ENCODE assay signal across 18 cellular contexts in the genomic region with DNA sequence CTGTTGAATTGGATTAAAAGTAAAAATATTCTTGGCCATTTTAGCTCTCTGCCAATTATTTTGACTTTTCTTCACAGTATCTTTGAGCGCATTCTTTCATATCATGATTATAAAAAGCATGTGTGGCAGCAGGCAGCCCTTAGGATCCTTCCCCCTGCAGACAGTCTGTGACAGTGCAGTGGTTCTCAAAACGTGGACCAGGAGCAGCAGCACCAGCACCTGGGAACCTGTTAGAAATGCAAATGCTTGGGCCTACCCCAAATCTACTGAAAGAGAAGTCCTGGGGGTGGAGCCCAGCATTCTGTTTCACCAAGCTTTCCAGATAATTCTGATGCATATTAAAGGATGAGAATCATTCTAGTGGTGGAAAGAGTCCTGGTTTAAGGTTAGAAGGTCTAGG.
DNase-seq lines count a peak whose midpoint lies in the region; ATAC-seq, FAIRE-seq and TF ChIP-seq lines count a peak whose summit lies in the region.
"Had no signal": no experiment of that assay in that cellular context is flagged by ENCODE, and none has a peak within 500 bp of the region (broad histone marks: within the 10 kb centered on the region; RNA-seq: fewer than 3 reads in every experiment).

No MANE protein-coding gene starts in this region.

- H2BK12ac ChIP-seq in H9 (ENCODE audit: insufficient read length, low read depth, low read length), result no peak overlapping the region
- H2BK12ac ChIP-seq in H1 (ENCODE audit: low read depth, low read length), result no peak overlapping the region

- intact Hi-C loops in HepG2 (cut with micrococcal nuclease; ENCODE audit: unreplicated experiment), result no loop called here
- intact Hi-C loops in right lobe of liver (cut with DNase I), result no loop called here
- intact Hi-C loops in ascending aorta (cut with DNase I), result no loop called here

- no peak overlapping the region for H2AK5ac ChIP-seq in H9 (ENCODE audit: insufficient read length, low read length)
- no peak overlapping the region for H2AK5ac ChIP-seq in H1 (ENCODE audit: low read depth, low read length)

- H3K23ac ChIP-seq in H9 (ENCODE audit: insufficient read length, low read depth, low read length), result no peak overlapping the region
- no peak overlapping the region for H3K23ac ChIP-seq in H1 (ENCODE audit: insufficient read length)

- H3K79me1 ChIP-seq in H9 (ENCODE audit: insufficient read depth, low read depth, low read length, poor library complexity, severe bottlenecking), result no peaks in the 10 kb centered on the region
- H3K79me1 ChIP-seq in H1 (ENCODE audit: low read depth, low read length), result no peaks in the 10 kb centered on the region

- no peak overlapping the region for H3T11ph ChIP-seq in H9 (ENCODE audit: low read length)

- H3K4ac ChIP-seq in H9 (ENCODE audit: low read depth, low read length), result no peak overlapping the region
- no peak overlapping the region for H3K4ac ChIP-seq in H1 (replicated peaks; ENCODE audit: insufficient read length, low read depth, low read length)

- H3K4me2 ChIP-seq in HepG2 (ENCODE audit: low read depth, low read length) (no peak overlapping the region), H9 (ENCODE audit: insufficient read depth, insufficient read length, low read length) (no peak overlapping the region), H1 (ENCODE audit: insufficient read depth in 1 of 2, low read depth in 2 of 2, low read length in 2 of 2) (no peak overlapping the region)
- H3K4me2 ChIP-seq: KMS-11 had no signal

- no peaks in the 10 kb centered on the region for H3K27me3 ChIP-seq in HepG2 (ENCODE audit: control insufficient read depth in 1 of 2, insufficient read depth in 2 of 2, low read length in 2 of 2)
- no peaks in the 10 kb centered on the region for H3K27me3 ChIP-seq in right lobe of liver
- H3K27me3 ChIP-seq in H9 (ENCODE audit: insufficient read depth, low read length), result no peaks in the 10 kb centered on the region
- no peaks in the 10 kb centered on the region for H3K27me3 ChIP-seq in H1 (replicated peaks in 1 of 4; ENCODE audit: control insufficient read depth in 3 of 4, extremely low read depth in 1 of 4, insufficient read depth in 3 of 4, low read length in 3 of 4)
- H3K27me3 ChIP-seq in ascending aorta, result no peaks in the 10 kb centered on the region
- H3K27me3 ChIP-seq: BE2C had no signal

- no peak overlapping the region for H2BK20ac ChIP-seq in H9 (ENCODE audit: low read depth, low read length, poor library complexity, severe bottlenecking)
- no peak overlapping the region for H2BK20ac ChIP-seq in H1 (ENCODE audit: low read length)

- H3K14ac ChIP-seq in H9 (ENCODE audit: insufficient read depth, low read length) (no peak overlapping the region), H1 (ENCODE audit: insufficient read length) (no peak overlapping the region)

- H3K27ac ChIP-seq in HepG2 (ENCODE audit: extremely low read length, insufficient read depth, low read length) (no peak overlapping the region), right lobe of liver (no peak overlapping the region), H9 (ENCODE audit: insufficient read length, low read depth, low read length) (no peak overlapping the region), H1 (ENCODE audit: low read depth, low read length) (no peak overlapping the region), ascending aorta (no peak overlapping the region)
- H3K27ac ChIP-seq: GM23248, KMS-11 had no signal

- H2AFZ ChIP-seq in HepG2 (ENCODE audit: low read length) (no peak overlapping the region), H9 (ENCODE audit: low read length) (no peak overlapping the region), H1 (ENCODE audit: low read length) (no peak overlapping the region)
- H2AFZ ChIP-seq: GM23248 had no signal

- H3K9ac ChIP-seq in HepG2 (ENCODE audit: insufficient read depth, low read depth, low read length) (no peak overlapping the region), H9 (ENCODE audit: extremely low read depth, insufficient read length, low read length) (no peak overlapping the region), H1 (replicated peaks in 1 of 4; ENCODE audit: extremely low read depth in 1 of 4, low read depth in 3 of 4, low read length in 3 of 4) (no peak overlapping the region)
- H3K9ac ChIP-seq: GM23248, KMS-11 had no signal

- no peak for TF ChIP-seq RAD21 in HepG2 (CRISPR knock-in tag; IDR thresholded peaks at IDR 0.05)
- no peak; a peak in 1 of 4 replicates for TF ChIP-seq RAD21 in H1 (IDR thresholded peaks at IDR 0.05 in 1 of 2, conservative IDR thresholded peaks at IDR 0.05 in 1 of 2; ENCODE audit: low read depth in 2 of 2, low read length in 2 of 2)

- POLR2A ChIA-PET in HepG2 (lab: Yijun Ruan, JAX) (no interaction called here), H1 (lab: Charles Lee; ENCODE audit: partially characterized antibody) (interaction anchor here (1.8 to 3.3 kb wide), 2 partner anchors 12 to 20 kb away, joined by 6 to 11 read pairs; no protein-coding TSS in a partner anchor)

- ATAC-seq in HepG2 (no peak), right lobe of liver (no peak), memory B cell (ENCODE audit: low read depth) (peak; percentile 26), HG03354 (IDR thresholded peaks at IDR 0.05; ENCODE audit: poor library complexity, severe bottlenecking, unreplicated experiment) (no peak)
- ATAC-seq: GM12878 had no signal

- H2BK15ac ChIP-seq in H9 (ENCODE audit: low read depth, low read length), result no peak overlapping the region
- H2BK15ac ChIP-seq in H1 (ENCODE audit: low read length), result no peak overlapping the region

- H3K27ac Mint-ChIP-seq in H9, result no peak overlapping the region
- H3K27ac Mint-ChIP-seq in memory B cell, result no peak overlapping the region
- H3K27ac Mint-ChIP-seq: CD4-positive, alpha-beta T cell had no signal

- H4K91ac ChIP-seq in H9 (ENCODE audit: insufficient read length, low read depth, low read length), result no peak overlapping the region
- H4K91ac ChIP-seq in H1 (replicated peaks; ENCODE audit: insufficient read length, low read length), result no peak overlapping the region

- no TSS peak for BruUV-seq in HepG2 (replicated peaks; lab: Mats Ljungman, UMichigan)

- H3K4me1 ChIP-seq in HepG2 (ENCODE audit: insufficient read depth, low read length) (peaks cover 28% of the 10 kb centered on the region), right lobe of liver (peaks cover 0 to 21% (median 5%) of the 10 kb centered on the region in 4 donors), H9 (ENCODE audit: insufficient read depth, low read length) (peaks cover 4% of the 10 kb centered on the region; the same call in 1 of the 2 replicates), H1 (replicated peaks in 1 of 4; ENCODE audit: control insufficient read depth in 3 of 4, insufficient read depth in 4 of 4, low read length in 3 of 4) (peaks cover 0 to 6% (median 0%) of the 10 kb centered on the region in 4 experiments; a peak in 3 of 7 replicates), ascending aorta (peaks cover 0 to 2% of the 10 kb centered on the region in 2 donors)
- H3K4me1 ChIP-seq: BE2C had no signal

- TF ChIP-seq CTCF in HepG2 (CRISPR knock-in tag; IDR thresholded peaks at IDR 0.05) (no peak), right lobe of liver (IDR thresholded peaks at IDR 0.05) (no peak), H9 (conservative IDR thresholded peaks at IDR 0.05) (peak; percentile 22; the same call in 1 of the 3 replicates), H1 (IDR thresholded peaks at IDR 0.05; ENCODE audit: control extremely low read depth in 1 of 3, insufficient read depth in 1 of 3, low read depth in 1 of 3, low read length in 3 of 3) (no peak), ascending aorta (IDR thresholded peaks at IDR 0.05) (no peak)

- H3K36me3 ChIP-seq in HepG2 (replicated peaks in 1 of 2; ENCODE audit: control insufficient read depth in 1 of 2, insufficient read depth in 2 of 2, low read length in 2 of 2) (no peaks in the 10 kb centered on the region), right lobe of liver (no peaks in the 10 kb centered on the region), H1 (ENCODE audit: control insufficient read depth in 2 of 4, insufficient read depth in 4 of 4, low read length in 3 of 4) (no peaks in the 10 kb centered on the region), ascending aorta (no peaks in the 10 kb centered on the region)
- H3K36me3 ChIP-seq: BE2C had no signal

- no peaks in the 10 kb centered on the region for H3K9me3 Mint-ChIP-seq in H9
- no peaks in the 10 kb centered on the region for H3K9me3 Mint-ChIP-seq in memory B cell
- H3K9me3 Mint-ChIP-seq: CD4-positive, alpha-beta T cell had no signal

- no peaks in the 10 kb centered on the region for H3K23me2 ChIP-seq in H9 (ENCODE audit: insufficient read length, low read depth, low read length, poor library complexity, severe bottlenecking)
- H3K23me2 ChIP-seq in H1 (ENCODE audit: low read depth, low read length), result no peaks in the 10 kb centered on the region

- no peak for TF ChIP-seq EP300 in HepG2 (IDR thresholded peaks at IDR 0.05; ENCODE audit: low read depth in 2 of 2, low read length in 2 of 2)
- no peak for TF ChIP-seq EP300 in HepG2 (CRISPR knock-in tag; IDR thresholded peaks at IDR 0.05; ENCODE audit: borderline replicate concordance)
- no peak for TF ChIP-seq EP300 in H1 (IDR thresholded peaks at IDR 0.05; ENCODE audit: borderline replicate concordance in 1 of 2, low read depth in 2 of 2, low read length in 2 of 2)

- H2BK5ac ChIP-seq in H9 (ENCODE audit: insufficient read length, low read length) (no peak overlapping the region), H1 (ENCODE audit: low read depth, low read length) (no peak overlapping the region)

- H4K5ac ChIP-seq in H9 (ENCODE audit: insufficient read length, low read depth, low read length) (no peak overlapping the region), H1 (ENCODE audit: insufficient read length, low read depth, low read length) (no peak overlapping the region)

- CTCF ChIA-PET in HepG2 (lab: Yijun Ruan, JAX; ENCODE audit: low intra/inter-chr PET ratio, low total read pairs), result no interaction called here
- CTCF ChIA-PET in H1 (lab: Charles Lee; ENCODE audit: partially characterized antibody), result interaction anchor here (0.9 to 1.8 kb wide), 6 partner anchors 10 to 191 kb away, joined by 3 to 7 read pairs (median 4); no protein-coding TSS in a partner anchor

- no peak overlapping the region for H3K4me3 ChIP-seq in HepG2 (replicated peaks in 1 of 3; ENCODE audit: insufficient read depth in 1 of 3, low read depth in 2 of 3, low read length in 3 of 3)
- no peak overlapping the region for H3K4me3 ChIP-seq in right lobe of liver
- H3K4me3 ChIP-seq in H1 (ENCODE audit: extremely low read depth in 1 of 4, insufficient read depth in 2 of 4, low read depth in 3 of 4, low read length in 4 of 4), result no peak overlapping the region
- no peak overlapping the region for H3K4me3 ChIP-seq in ascending aorta
- H3K4me3 ChIP-seq: GM12878, GM23248 had no signal

- H3K56ac ChIP-seq in H9 (ENCODE audit: insufficient read length, low read depth, low read length), result no peak overlapping the region
- H3K56ac ChIP-seq in H1 (replicated peaks; ENCODE audit: insufficient read length, low read depth, low read length), result no peak overlapping the region

- H3K79me2 ChIP-seq in HepG2 (ENCODE audit: insufficient read depth, low read length), result no peaks in the 10 kb centered on the region
- no peaks in the 10 kb centered on the region for H3K79me2 ChIP-seq in H9 (ENCODE audit: insufficient read depth, low read length)
- no peaks in the 10 kb centered on the region for H3K79me2 ChIP-seq in H1 (ENCODE audit: control insufficient read depth in 1 of 2, insufficient read depth in 2 of 2, low read length in 2 of 2)

- H3K18ac ChIP-seq in H9 (ENCODE audit: insufficient read length, low read depth, low read length), result no peak overlapping the region
- no peak overlapping the region for H3K18ac ChIP-seq in H1 (ENCODE audit: extremely low read depth, low read length)

- H3K27me3 Mint-ChIP-seq in H9 (ENCODE audit: low read depth) (peaks cover 20% of the 10 kb centered on the region), memory B cell (peaks cover 3% of the 10 kb centered on the region)

- no peak overlapping the region for H2BK120ac ChIP-seq in H9 (ENCODE audit: low read depth, low read length, poor library complexity, severe bottlenecking)
- H2BK120ac ChIP-seq in H1 (replicated peaks; ENCODE audit: low read depth, low read length), result no peak overlapping the region

- H4K20me1 ChIP-seq in HepG2 (ENCODE audit: insufficient read depth, low read length) (no peaks in the 10 kb centered on the region; the same call in 1 of the 2 replicates), H9 (ENCODE audit: control insufficient read depth, insufficient read depth, insufficient read length) (no peaks in the 10 kb centered on the region), H1 (replicated peaks in 1 of 2; ENCODE audit: control insufficient read depth in 1 of 2, insufficient read depth in 2 of 2, low read length in 2 of 2) (no peaks in the 10 kb centered on the region)

- in situ Hi-C loops in HepG2 (cut with HindIII; ENCODE audit: extremely low pct_ligation_motif_present, low pct_unique_long_range_greater_than_20kb), result no loop called here

- H3K36me3 Mint-ChIP-seq in H9 (ENCODE audit: insufficient read depth in 1 of 3, low read depth in 3 of 3) (0 out of 7 replicates have a peak, but pooled peaks cover 0 to 1% (median 0%) of the 10 kb centered on the region in 3 experiments), memory B cell (no peaks in the 10 kb centered on the region)

- WGBS in HepG2 (ENCODE audit: low lambda C conversion rate), result 52% methylated on average over 2 of the region's 2 CpGs
- WGBS in right lobe of liver (ENCODE audit: insufficient coverage, low coverage, low lambda C conversion rate, missing lambda C conversion rate), result 57% methylated on average over 2 of the region's 2 CpGs
- WGBS in H9 (ENCODE audit: extremely low coverage, insufficient read length, low lambda C conversion rate), result no CpG with 5 or more reads among the region's 2 CpGs
- WGBS in H1 (ENCODE audit: extremely low coverage in 1 of 2, insufficient coverage in 1 of 2, insufficient read length in 1 of 2, insufficient replicate concordance in 2 of 2, low coverage in 1 of 2, low lambda C conversion rate in 2 of 2, missing lambda C conversion rate in 1 of 2), 2 experiments, result 57% methylated on average over 2 of the region's 2 CpGs; no CpG with 5 or more reads in 1 of the 2 experiments

- DNase-seq in HepG2 (ENCODE audit: low spot score), result no peak
- no peak for DNase-seq in right lobe of liver
- DNase-seq in H9, result no peak
- no peak for DNase-seq in H1 (ENCODE audit: low read depth in 1 of 2, low spot score in 2 of 2)
- DNase-seq in memory B cell (ENCODE audit: low spot score in 2 of 2), result no peak
- no peak for DNase-seq in ascending aorta (ENCODE audit: low spot score in 2 of 2)
- DNase-seq in RPMI8226, result no peak
- DNase-seq: BE2C; C1 segment of cervical spinal cord; Caco-2; CD4-positive, alpha-beta T cell; DMS79 treated with DMSO at 0.1 percent for 48 hours; EL; GM23248; H7 had no signal

- H3K9me3 ChIP-seq in HepG2 (ENCODE audit: low read length) (no peaks in the 10 kb centered on the region), right lobe of liver (no peaks in the 10 kb centered on the region), H9 (ENCODE audit: control insufficient read depth, low read depth, low read length) (no peaks in the 10 kb centered on the region), H1 (ENCODE audit: insufficient read depth in 2 of 2, low read depth in 1 of 2, low read length in 1 of 2) (no peaks in the 10 kb centered on the region), ascending aorta (no peaks in the 10 kb centered on the region)
- H3K9me3 ChIP-seq: BE2C, Caco-2 had no signal

- no peak overlapping the region for H4K8ac ChIP-seq in H9 (replicated peaks; ENCODE audit: insufficient read length, low read depth, low read length)
- H4K8ac ChIP-seq in H1 (ENCODE audit: extremely low read depth, insufficient read depth, low read length), result no peak overlapping the region

- TF ChIP-seq POLR2A in HepG2 (IDR thresholded peaks at IDR 0.05; ENCODE audit: insufficient read depth in 1 of 2, low read depth in 2 of 2, low read length in 2 of 2) (no peak), right lobe of liver (IDR thresholded peaks at IDR 0.05) (no peak), H1 (IDR thresholded peaks at IDR 0.05; ENCODE audit: control extremely low read depth in 1 of 2, low read depth in 2 of 2, low read length in 2 of 2) (no peak)

- FAIRE-seq in HepG2 (lab: Jason Lieb, UNC), result no peak
- no peak for FAIRE-seq in H1 (lab: Jason Lieb, UNC)
- FAIRE-seq: GM12878 had no signal

- H3K4me1 Mint-ChIP-seq in H9 (peaks cover 48% of the 10 kb centered on the region in 2 experiments), memory B cell (peaks cover 8% of the 10 kb centered on the region)

- H3K4me3 Mint-ChIP-seq in H9, result no peak overlapping the region
- H3K4me3 Mint-ChIP-seq in memory B cell, result no peak overlapping the region
- H3K4me3 Mint-ChIP-seq: CD4-positive, alpha-beta T cell had no signal

Comparison
In these comparisons a context has a peak if more than half of its experiments do, and no peak if none do; other contexts are left out.
1. Of the 41 proteins assayed by ChIP-seq in both HepG2 and H1: peak only in HepG2: none; only in H1: SP1; in both: none; in neither: 40.